ENCODE assay signal across 8 cellular contexts in the genomic region with DNA sequence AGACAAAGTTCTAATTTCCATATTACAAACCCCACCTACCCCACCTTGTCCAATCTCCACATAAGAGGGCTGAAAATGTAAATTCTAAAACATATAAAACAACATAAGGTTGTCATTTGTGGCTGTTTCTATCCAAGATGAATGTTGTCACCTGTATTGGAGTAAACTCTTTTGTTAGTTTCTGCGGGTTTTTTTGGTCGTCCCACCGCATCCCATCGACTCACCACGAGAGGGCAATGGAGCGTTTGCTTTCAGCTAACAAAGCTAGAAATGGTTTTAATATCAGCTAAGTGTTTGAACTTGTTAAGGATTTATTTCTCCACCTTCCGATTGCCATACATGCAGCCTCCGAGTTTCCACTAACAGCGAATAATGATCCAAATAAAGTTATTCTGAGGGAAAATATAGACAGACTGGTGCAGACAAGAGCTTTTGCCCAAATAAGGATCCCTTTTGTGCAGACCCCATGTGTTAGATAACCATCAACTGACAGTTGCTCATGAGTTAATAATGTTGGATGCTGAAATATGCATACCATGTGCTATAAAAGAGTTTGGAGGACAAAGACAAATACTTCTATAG.
DNase-seq lines count a peak whose midpoint lies in the region; ATAC-seq and TF ChIP-seq lines count a peak whose summit lies in the region.

No MANE protein-coding gene starts in this region.

- peaks cover 77 to 99% (median 96%) of the 10 kb centered on the region in 10 experiments for H3K4me1 ChIP-seq in BLaER1 treated with 17β-estradiol and CSF1 and Interleukin-3, amounts not matched to agents 10 nM and 100 nM
- H3K4me1 ChIP-seq in Peyer's patch (peaks cover 0 to 36% (median 19%) of the 10 kb centered on the region in 4 donors), testis (peaks cover 8% of the 10 kb centered on the region)

- TF ChIP-seq POLR2A in Peyer's patch (IDR thresholded peaks at IDR 0.05) = no peak
- TF ChIP-seq POLR2A in testis (IDR thresholded peaks at IDR 0.05) = no peak

- peaks cover 0 to 15% (median 7%) of the 10 kb centered on the region in 11 experiments; a peak in 9 of 22 replicates for H3K9me3 ChIP-seq in BLaER1 treated with 17β-estradiol and CSF1 and Interleukin-3, amounts not matched to agents 10 nM and 100 nM (replicated peaks in 1 of 11)
- H3K9me3 ChIP-seq in Peyer's patch (no peaks in the 10 kb centered on the region), testis (no peaks in the 10 kb centered on the region)

- peaks cover 23 to 49% (median 44%) of the 10 kb centered on the region in 11 experiments; a peak in 20 of 22 replicates for H3K36me3 ChIP-seq in BLaER1 treated with 17β-estradiol and CSF1 and Interleukin-3, amounts not matched to agents 10 nM and 100 nM
- H3K36me3 ChIP-seq in Peyer's patch (no peaks in the 10 kb centered on the region), testis (ENCODE audit: low read depth, missing control alignments) (no peaks in the 10 kb centered on the region)

- H3K9ac ChIP-seq in BLaER1 treated with 17β-estradiol and CSF1 and Interleukin-3, amounts not matched to agents 10 nM and 100 nM = peak overlapping the region in 8 of 11 experiments; percentile 15 to 67 (median 35); a peak in 11 of 22 replicates

- peak; percentile 46 for ATAC-seq in GM19452 (IDR thresholded peaks at IDR 0.05; ENCODE audit: unreplicated experiment)

- peaks cover 0 to 96% (median 0%) of the 10 kb centered on the region in 11 experiments; a peak in 6 of 22 replicates for H4K20me1 ChIP-seq in BLaER1 treated with 17β-estradiol and CSF1 and Interleukin-3, amounts not matched to agents 10 nM and 100 nM

- H3K4me2 ChIP-seq in BLaER1 treated with 17β-estradiol and CSF1 and Interleukin-3, amounts not matched to agents 10 nM and 100 nM = peak overlapping the region; percentile 37 to 82 (median 58); a peak in 21 of 22 replicates

- intact Hi-C loops in testis (cut with DNase I; ENCODE audit: low total_unique reads) = loop anchor here (5.0 kb wide), 1 partner anchor 204 kb away; no protein-coding TSS in a partner anchor

- TF ChIP-seq CTCF in Peyer's patch (IDR thresholded peaks at IDR 0.05) (peak; percentile 74 to 88 (median 80)), testis (IDR thresholded peaks at IDR 0.05) (peak; percentile 68 to 79 (median 74))

- H3K27me3 ChIP-seq in BLaER1 treated with 17β-estradiol and CSF1 and Interleukin-3, amounts not matched to agents 10 nM and 100 nM = no peaks in the 10 kb centered on the region
- H3K27me3 ChIP-seq in Peyer's patch (no peaks in the 10 kb centered on the region), testis (no peaks in the 10 kb centered on the region)

- TF ChIP-seq EP300 in Ishikawa (IDR thresholded peaks at IDR 0.05; ENCODE audit: borderline replicate concordance) = no peak

- DNase-seq in Peyer's patch (peak; percentile 65 to 92 (median 74)), fibroblast of the conjunctiva (ENCODE audit: low read depth) (peak; percentile 74), nucleus accumbens (lab: John Stamatoyannopoulos, UW) (peak in 46 of 56 donors; percentile 6 to 83 (median 45)), testis (peak; percentile 80)
- DNase-seq in activated T-helper 9 cell treated with anti-CD3 and anti-CD28 coated beads, Interleukin-2, amount 50 U/mL, for 16 hours (ENCODE audit: low read depth) = peak; percentile 54

- no peak overlapping the region for H3K4me3 ChIP-seq in BLaER1 treated with 17β-estradiol and CSF1 and Interleukin-3, amounts not matched to agents 10 nM and 100 nM
- H3K4me3 ChIP-seq in Peyer's patch = peak overlapping the region in 2 of 4 donors; percentile 17 to 36
- no peak overlapping the region for H3K4me3 ChIP-seq in testis

- WGBS in testis, 2 donors = 12 to 30% methylated on average over 9 of the region's 9 CpGs

- peak; percentile 91 for TF ChIP-seq RAD21 in Ishikawa (IDR thresholded peaks at IDR 0.05; ENCODE audit: low read depth)

- H3K27ac ChIP-seq in BLaER1 treated with 17β-estradiol and CSF1 and Interleukin-3, amounts not matched to agents 10 nM and 100 nM = peak overlapping the region; percentile 57 to 76 (median 69); a peak in 19 of 22 replicates
- H3K27ac ChIP-seq in Peyer's patch = peak overlapping the region; percentile 37 to 72 (median 61)
- peak overlapping the region in 1 of 2 donors; percentile 46 for H3K27ac ChIP-seq in testis

TF ChIP-seq in Ishikawa, 13 proteins besides CTCF, POLR2A, EP300 and RAD21:
- TF ChIP-seq, protein P1, sequence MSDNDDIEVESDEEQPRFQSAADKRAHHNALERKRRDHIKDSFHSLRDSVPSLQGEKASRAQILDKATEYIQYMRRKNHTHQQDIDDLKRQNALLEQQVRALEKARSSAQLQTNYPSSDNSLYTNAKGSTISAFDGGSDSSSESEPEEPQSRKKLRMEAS (IDR thresholded peaks at IDR 0.05) = 0 out of 2 replicates have a peak, but pooled peaks have one; percentile 18
- TF ChIP-seq, protein P2, sequence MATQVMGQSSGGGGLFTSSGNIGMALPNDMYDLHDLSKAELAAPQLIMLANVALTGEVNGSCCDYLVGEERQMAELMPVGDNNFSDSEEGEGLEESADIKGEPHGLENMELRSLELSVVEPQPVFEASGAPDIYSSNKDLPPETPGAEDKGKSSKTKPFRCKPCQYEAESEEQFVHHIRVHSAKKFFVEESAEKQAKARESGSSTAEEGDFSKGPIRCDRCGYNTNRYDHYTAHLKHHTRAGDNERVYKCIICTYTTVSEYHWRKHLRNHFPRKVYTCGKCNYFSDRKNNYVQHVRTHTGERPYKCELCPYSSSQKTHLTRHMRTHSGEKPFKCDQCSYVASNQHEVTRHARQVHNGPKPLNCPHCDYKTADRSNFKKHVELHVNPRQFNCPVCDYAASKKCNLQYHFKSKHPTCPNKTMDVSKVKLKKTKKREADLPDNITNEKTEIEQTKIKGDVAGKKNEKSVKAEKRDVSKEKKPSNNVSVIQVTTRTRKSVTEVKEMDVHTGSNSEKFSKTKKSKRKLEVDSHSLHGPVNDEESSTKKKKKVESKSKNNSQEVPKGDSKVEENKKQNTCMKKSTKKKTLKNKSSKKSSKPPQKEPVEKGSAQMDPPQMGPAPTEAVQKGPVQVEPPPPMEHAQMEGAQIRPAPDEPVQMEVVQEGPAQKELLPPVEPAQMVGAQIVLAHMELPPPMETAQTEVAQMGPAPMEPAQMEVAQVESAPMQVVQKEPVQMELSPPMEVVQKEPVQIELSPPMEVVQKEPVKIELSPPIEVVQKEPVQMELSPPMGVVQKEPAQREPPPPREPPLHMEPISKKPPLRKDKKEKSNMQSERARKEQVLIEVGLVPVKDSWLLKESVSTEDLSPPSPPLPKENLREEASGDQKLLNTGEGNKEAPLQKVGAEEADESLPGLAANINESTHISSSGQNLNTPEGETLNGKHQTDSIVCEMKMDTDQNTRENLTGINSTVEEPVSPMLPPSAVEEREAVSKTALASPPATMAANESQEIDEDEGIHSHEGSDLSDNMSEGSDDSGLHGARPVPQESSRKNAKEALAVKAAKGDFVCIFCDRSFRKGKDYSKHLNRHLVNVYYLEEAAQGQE (IDR thresholded peaks at IDR 0.05; ENCODE audit: low read depth) = no peak
- 0 out of 2 replicates have a peak, but pooled peaks have one; percentile 3 for TF ChIP-seq FOXM1 (IDR thresholded peaks at IDR 0.05; ENCODE audit: borderline replicate concordance, low read depth)
TF ChIP-seq in Ishikawa: peak in this region for 2.
